Comparison of ENCODE assay signal across 21 cellular contexts in genomic region chr15:78923480-78924360, GRCh38. TPM values are rescaled to one million over a fixed set of nuclear protein-coding genes. Genes with fewer than 3 reads are reported as not detected.
DNase-seq lines count a peak whose midpoint lies in the region; ATAC-seq and TF ChIP-seq lines count a peak whose summit lies in the region.
"Had no signal": no experiment of that assay in that cellular context is flagged by ENCODE, and none has a peak within 500 bp of the region (broad histone marks: within the 10 kb centered on the region; RNA-seq: fewer than 3 reads in every experiment).

No MANE protein-coding gene starts in this region.

- H3K27ac ChIP-seq in esophagus muscularis mucosa (replicated peaks in 1 of 4): no peak overlapping the region
- H3K27ac ChIP-seq in psoas muscle: no peak overlapping the region
- H3K27ac ChIP-seq: SJSA1, upper lobe of right lung had no signal

- no peak for DNase-seq in activated naive CD4-positive, alpha-beta T cell treated with anti-CD3 and anti-CD28 coated beads, Interleukin-2, amount 10 ng/mL, durations not matched to agents 7 days and 5 days
- no peak for DNase-seq in activated CD4-positive, alpha-beta memory T cell treated with anti-CD3 and anti-CD28 coated beads, Interleukin-2, amount 10 ng/mL, durations not matched to agents 7 days and 5 days
- DNase-seq in esophagus muscularis mucosa (ENCODE audit: extremely low spot score): peak; percentile 55
- no peak for DNase-seq in type B pancreatic cell (ENCODE audit: extremely low spot score, unreplicated experiment)
- DNase-seq in psoas muscle: no peak
- DNase-seq in NCI-H2081 treated with DMSO at 0.1 percent for 48 hours (lab: John Stamatoyannopoulos, UW): no peak
- DNase-seq: activated CD4-positive, alpha-beta T cell treated with anti-CD3 and anti-CD28 coated beads, Interleukin-2, amount 10 ng/mL, durations not matched to agents 24 days and 14 days; activated effector memory CD4-positive, alpha-beta T cell treated with Interleukin-2 at 50 U/mL for 16 hours; AML-193; cortex of kidney; DND-41; NCI-H1694 treated with DMSO at 0.1 percent for 48 hours; NCI-H2171 treated with DMSO at 0.1 percent for 48 hours; NCI-H524 treated with DMSO at 0.1 percent for 48 hours; stimulated activated CD8-positive, alpha-beta memory T cell treated with anti-CD3 and anti-CD28 coated beads, Interleukin-4, amount 100 ng/mL, for 48 hours; T-helper 1 cell; upper lobe of right lung had no signal

- TF ChIP-seq CTCF in esophagus muscularis mucosa (IDR thresholded peaks at IDR 0.05) (no peak), type B pancreatic cell (conservative IDR thresholded peaks at IDR 0.05) (no peak), psoas muscle (IDR thresholded peaks at IDR 0.05) (no peak)

- H3K4me3 Mint-ChIP-seq in activated naive CD4-positive, alpha-beta T cell treated with anti-CD3 and anti-CD28 coated beads, Interleukin-2, amount 50 U/mL, for 24 hours: no peak overlapping the region
- H3K4me3 Mint-ChIP-seq in activated naive CD4-positive, alpha-beta T cell treated with anti-CD3 and anti-CD28 coated beads, Interleukin-2, amount 10 ng/mL, durations not matched to agents 7 days and 5 days: no peak overlapping the region
- H3K4me3 Mint-ChIP-seq in activated CD4-positive, alpha-beta memory T cell treated with anti-CD3 and anti-CD28 coated beads, Interleukin-2, amount 10 ng/mL, durations not matched to agents 7 days and 5 days: no peak overlapping the region
- no peak overlapping the region for H3K4me3 Mint-ChIP-seq in type B pancreatic cell
- H3K4me3 Mint-ChIP-seq: activated CD4-positive, alpha-beta T cell treated with anti-CD3 and anti-CD28 coated beads, Interleukin-2, amount 10 ng/mL, durations not matched to agents 24 days and 14 days had no signal

- no peak overlapping the region for H3K4me3 ChIP-seq in esophagus muscularis mucosa
- H3K4me3 ChIP-seq in psoas muscle: no peak overlapping the region
- H3K4me3 ChIP-seq: breast epithelium, SJSA1, upper lobe of right lung had no signal

- H3K4me1 ChIP-seq in esophagus muscularis mucosa (no peaks in the 10 kb centered on the region), psoas muscle (no peaks in the 10 kb centered on the region)
- H3K4me1 ChIP-seq: breast epithelium, SJSA1, upper lobe of right lung had no signal

- H3K27me3 ChIP-seq in esophagus muscularis mucosa (no peaks in the 10 kb centered on the region), psoas muscle (ENCODE audit: insufficient read depth in 3 of 3, low read length in 2 of 3) (no peaks in the 10 kb centered on the region)
- H3K27me3 ChIP-seq: breast epithelium, SJSA1, upper lobe of right lung had no signal

- peaks cover 2% of the 10 kb centered on the region for H3K36me3 Mint-ChIP-seq in activated naive CD4-positive, alpha-beta T cell treated with anti-CD3 and anti-CD28 coated beads, Interleukin-2, amount 50 U/mL, for 24 hours
- H3K36me3 Mint-ChIP-seq in activated naive CD4-positive, alpha-beta T cell treated with anti-CD3 and anti-CD28 coated beads, Interleukin-2, amount 10 ng/mL, durations not matched to agents 7 days and 5 days: peaks cover 55% of the 10 kb centered on the region
- H3K36me3 Mint-ChIP-seq in activated CD4-positive, alpha-beta memory T cell treated with anti-CD3 and anti-CD28 coated beads, Interleukin-2, amount 10 ng/mL, durations not matched to agents 7 days and 5 days (ENCODE audit: low read depth): peaks cover 75% of the 10 kb centered on the region
- peaks cover 7% of the 10 kb centered on the region for H3K36me3 Mint-ChIP-seq in type B pancreatic cell

- no peaks in the 10 kb centered on the region for H3K4me1 Mint-ChIP-seq in activated naive CD4-positive, alpha-beta T cell treated with anti-CD3 and anti-CD28 coated beads, Interleukin-2, amount 50 U/mL, for 24 hours
- H3K4me1 Mint-ChIP-seq in activated naive CD4-positive, alpha-beta T cell treated with anti-CD3 and anti-CD28 coated beads, Interleukin-2, amount 10 ng/mL, durations not matched to agents 7 days and 5 days: peaks cover 3% of the 10 kb centered on the region
- H3K4me1 Mint-ChIP-seq in activated CD4-positive, alpha-beta memory T cell treated with anti-CD3 and anti-CD28 coated beads, Interleukin-2, amount 10 ng/mL, durations not matched to agents 7 days and 5 days: peaks cover 7% of the 10 kb centered on the region
- no peaks in the 10 kb centered on the region for H3K4me1 Mint-ChIP-seq in type B pancreatic cell (ENCODE audit: unreplicated experiment)
- H3K4me1 Mint-ChIP-seq: activated CD4-positive, alpha-beta T cell treated with anti-CD3 and anti-CD28 coated beads, Interleukin-2, amount 10 ng/mL, durations not matched to agents 24 days and 14 days had no signal

- peaks cover 45 to 96% (median 88%) of the 10 kb centered on the region in 4 donors for H3K36me3 ChIP-seq in esophagus muscularis mucosa
- peaks cover 6 to 85% of the 10 kb centered on the region in 2 donors for H3K36me3 ChIP-seq in psoas muscle (ENCODE audit: insufficient read depth in 1 of 2, low read depth in 1 of 2)
- H3K36me3 ChIP-seq: breast epithelium had no signal

- CTCF ChIA-PET in activated naive CD4-positive, alpha-beta T cell treated with anti-CD3 and anti-CD28 coated beads, Interleukin-2, amount 10 ng/mL, durations not matched to agents 7 days and 5 days (lab: Charles Lee): interaction anchor here (1.1 to 1.4 kb wide), 2 partner anchors 10 to 14 kb away, joined by 3 read pairs; no protein-coding TSS in a partner anchor
- CTCF ChIA-PET in activated CD4-positive, alpha-beta memory T cell treated with anti-CD3 and anti-CD28 coated beads, Interleukin-2, amount 10 ng/mL, durations not matched to agents 7 days and 5 days (lab: Charles Lee): no interaction called here

- peak overlapping the region; percentile 6 for H3K27ac Mint-ChIP-seq in activated naive CD4-positive, alpha-beta T cell treated with anti-CD3 and anti-CD28 coated beads, Interleukin-2, amount 50 U/mL, for 24 hours
- H3K27ac Mint-ChIP-seq in activated naive CD4-positive, alpha-beta T cell treated with anti-CD3 and anti-CD28 coated beads, Interleukin-2, amount 10 ng/mL, durations not matched to agents 7 days and 5 days: no peak overlapping the region
- H3K27ac Mint-ChIP-seq in activated CD4-positive, alpha-beta memory T cell treated with anti-CD3 and anti-CD28 coated beads, Interleukin-2, amount 10 ng/mL, durations not matched to agents 7 days and 5 days: peak overlapping the region; percentile 32
- H3K27ac Mint-ChIP-seq in type B pancreatic cell: peak overlapping the region; percentile 55
- H3K27ac Mint-ChIP-seq: activated CD4-positive, alpha-beta T cell treated with anti-CD3 and anti-CD28 coated beads, Interleukin-2, amount 10 ng/mL, durations not matched to agents 24 days and 14 days had no signal

- no peaks in the 10 kb centered on the region for H3K27me3 Mint-ChIP-seq in activated naive CD4-positive, alpha-beta T cell treated with anti-CD3 and anti-CD28 coated beads, Interleukin-2, amount 50 U/mL, for 24 hours
- H3K27me3 Mint-ChIP-seq in activated naive CD4-positive, alpha-beta T cell treated with anti-CD3 and anti-CD28 coated beads, Interleukin-2, amount 10 ng/mL, durations not matched to agents 7 days and 5 days: no peaks in the 10 kb centered on the region
- H3K27me3 Mint-ChIP-seq in activated CD4-positive, alpha-beta memory T cell treated with anti-CD3 and anti-CD28 coated beads, Interleukin-2, amount 10 ng/mL, durations not matched to agents 7 days and 5 days: no peaks in the 10 kb centered on the region
- no peaks in the 10 kb centered on the region for H3K27me3 Mint-ChIP-seq in type B pancreatic cell
- H3K27me3 Mint-ChIP-seq: activated CD4-positive, alpha-beta T cell treated with anti-CD3 and anti-CD28 coated beads, Interleukin-2, amount 10 ng/mL, durations not matched to agents 24 days and 14 days had no signal

- WGBS in esophagus muscularis mucosa: 91% methylated on average over 17 of the region's 18 CpGs
- 86 to 91% (median 90%) methylated on average over 16 to 18 of the region's 18 CpGs for WGBS in psoas muscle, 3 donors

- ATAC-seq in psoas muscle: no peak
- no peak for ATAC-seq in HG03159 (IDR thresholded peaks at IDR 0.05; ENCODE audit: unreplicated experiment)
- ATAC-seq: upper lobe of right lung had no signal

- intact Hi-C loops in esophagus muscularis mucosa (cut with DNase I): no loop called here
- intact Hi-C loops in psoas muscle (cut with DNase I): no loop called here

- POLR2A ChIA-PET in activated CD4-positive, alpha-beta memory T cell treated with anti-CD3 and anti-CD28 coated beads, Interleukin-2, amount 10 ng/mL, durations not matched to agents 7 days and 5 days (lab: Charles Lee): interaction anchor here (0.6 to 1.2 kb wide), 4 partner anchors 10 to 396 kb away, joined by 3 read pairs; partner anchors contain the start of gene CTSH

- no peaks in the 10 kb centered on the region for H3K9me3 ChIP-seq in esophagus muscularis mucosa
- no peaks in the 10 kb centered on the region for H3K9me3 ChIP-seq in psoas muscle
- H3K9me3 ChIP-seq: breast epithelium, SJSA1, upper lobe of right lung had no signal

- no peak for TF ChIP-seq POLR2A in esophagus muscularis mucosa (IDR thresholded peaks at IDR 0.05; ENCODE audit: low read depth)

- H3K9me3 Mint-ChIP-seq in activated naive CD4-positive, alpha-beta T cell treated with anti-CD3 and anti-CD28 coated beads, Interleukin-2, amount 50 U/mL, for 24 hours: no peaks in the 10 kb centered on the region
- H3K9me3 Mint-ChIP-seq in activated naive CD4-positive, alpha-beta T cell treated with anti-CD3 and anti-CD28 coated beads, Interleukin-2, amount 10 ng/mL, durations not matched to agents 7 days and 5 days: no peaks in the 10 kb centered on the region
- H3K9me3 Mint-ChIP-seq in activated CD4-positive, alpha-beta memory T cell treated with anti-CD3 and anti-CD28 coated beads, Interleukin-2, amount 10 ng/mL, durations not matched to agents 7 days and 5 days: no peaks in the 10 kb centered on the region
- no peaks in the 10 kb centered on the region for H3K9me3 Mint-ChIP-seq in type B pancreatic cell
- H3K9me3 Mint-ChIP-seq: activated CD4-positive, alpha-beta T cell treated with anti-CD3 and anti-CD28 coated beads, Interleukin-2, amount 10 ng/mL, durations not matched to agents 24 days and 14 days had no signal

- TF ChIP-seq EP300 in esophagus muscularis mucosa (IDR thresholded peaks at IDR 0.05): no peak

RNA-seq across cellular contexts. Expression of gene CTSH, which starts 21.1 kb away (rescaled TPM):
- 100 to 1,000 TPM; 257 to 273 TPM for total RNA-seq in activated CD4-positive, alpha-beta memory T cell treated with anti-CD3 and anti-CD28 coated beads, Interleukin-2, amount 10 ng/mL, durations not matched to agents 7 days and 5 days
- total RNA-seq in esophagus muscularis mucosa (100 to 1,000 TPM in 1 of 4 donors, 10 to 100 TPM in 3; 56.1 to 114 (median 74.9) TPM), type B pancreatic cell (ENCODE audit: low replicate concordance) (55.4 and 77.1 TPM in 2 replicates), psoas muscle (10 to 100 TPM; 16.0 to 38.1 (median 28.0) TPM)
- polyA plus RNA-seq in psoas muscle: 10 to 100 TPM; 27.3 to 52.6 (median 29.7) TPM

RNA-seq across cellular contexts. Expression of gene MORF4L1, which starts 51.0 kb away (rescaled TPM):
- 100 to 1,000 TPM; 278 to 280 TPM for total RNA-seq in activated CD4-positive, alpha-beta memory T cell treated with anti-CD3 and anti-CD28 coated beads, Interleukin-2, amount 10 ng/mL, durations not matched to agents 7 days and 5 days
- total RNA-seq in esophagus muscularis mucosa (100 to 1,000 TPM; 371 to 476 (median 392) TPM), type B pancreatic cell (ENCODE audit: low replicate concordance) (372 and 373 TPM in 2 replicates), psoas muscle (100 to 1,000 TPM; 262 to 357 (median 341) TPM)
- 100 to 1,000 TPM; 288 to 679 (median 327) TPM for polyA plus RNA-seq in psoas muscle
